In the genomic region with DNA sequence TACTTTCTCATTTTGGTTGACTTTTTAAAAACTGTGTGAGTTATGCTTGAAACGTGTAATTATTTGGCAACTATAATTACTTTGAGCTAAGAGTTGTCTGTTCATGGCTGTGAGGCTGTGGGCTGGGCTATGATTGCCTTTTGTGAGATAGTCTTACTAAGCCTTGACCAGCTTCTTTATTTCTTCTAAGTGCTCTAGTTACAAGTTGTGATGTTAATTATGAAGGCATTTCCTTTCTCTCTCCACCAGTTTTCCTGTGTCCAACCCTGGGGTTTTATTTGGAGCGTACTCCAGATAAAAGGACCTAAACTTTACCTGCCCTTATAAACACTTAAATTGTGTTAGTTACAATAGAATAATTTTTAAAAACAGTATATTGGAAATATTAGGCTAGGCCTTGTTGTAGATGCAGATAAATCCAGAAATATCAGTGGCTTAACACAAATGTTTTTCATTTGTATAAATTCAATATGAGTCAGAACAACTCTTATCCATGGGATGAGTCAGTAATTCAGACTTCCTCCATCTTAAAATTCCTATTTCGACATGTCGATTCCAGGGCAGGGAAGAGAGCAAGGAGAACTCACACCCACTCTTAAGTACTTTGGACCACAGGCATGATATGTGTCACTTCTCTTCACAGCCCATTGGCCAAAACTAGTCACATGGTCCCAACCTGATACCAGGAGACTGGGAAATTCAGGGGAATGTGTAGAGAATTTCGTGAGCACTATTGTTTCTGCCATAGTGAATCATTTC, we compare ENCODE assay signal across 15 cellular contexts. TPM values are rescaled to one million over a fixed set of nuclear protein-coding genes. Genes with fewer than 3 reads are reported as not detected.
DNase-seq lines count a peak whose midpoint lies in the region; ATAC-seq and TF ChIP-seq lines count a peak whose summit lies in the region.
"Had no signal": no experiment of that assay in that cellular context is flagged by ENCODE, and none has a peak within 500 bp of the region (broad histone marks: within the 10 kb centered on the region; RNA-seq: fewer than 3 reads in every experiment).

No MANE protein-coding gene starts in this region.

- TF ChIP-seq CTCF in PC-9 (conservative IDR thresholded peaks at IDR 0.05) (no peak), omental fat pad (IDR thresholded peaks at IDR 0.05) (no peak)
- TF ChIP-seq CTCF in activated CD8-positive, alpha-beta T cell treated with anti-CD3 and anti-CD28 coated beads for 36 hours (IDR thresholded peaks at IDR 0.05), result no peak

- H3K4me3 Mint-ChIP-seq in activated CD8-positive, alpha-beta T cell treated with anti-CD3 and anti-CD28 coated beads for 36 hours, result no peak overlapping the region
- H3K4me3 Mint-ChIP-seq: activated CD8-positive, alpha-beta T cell treated with anti-CD3 and anti-CD28 coated beads, Interleukin-2, amount 10 ng/mL, durations not matched to agents 7 days and 5 days; activated naive CD4-positive, alpha-beta T cell treated with anti-CD3 and anti-CD28 coated beads, Interleukin-2, amount 50 U/mL, for 24 hours; effector memory CD8-positive, alpha-beta T cell had no signal

- CTCF ChIA-PET in PC-9 (lab: Charles Lee), result no interaction called here
- CTCF ChIA-PET in activated CD8-positive, alpha-beta T cell treated with anti-CD3 and anti-CD28 coated beads for 36 hours (lab: Charles Lee), result interaction anchor here (1.4 to 1.5 kb wide), 2 partner anchors 13 to 135 kb away, joined by 4 read pairs; no protein-coding TSS in a partner anchor

- POLR2A ChIA-PET in PC-9 (lab: Charles Lee; ENCODE audit: unreplicated experiment), result no interaction called here
- POLR2A ChIA-PET in activated CD8-positive, alpha-beta T cell treated with anti-CD3 and anti-CD28 coated beads for 36 hours (lab: Charles Lee), result interaction anchor here (0.8 kb wide), 1 partner anchor 8 kb away, joined by 3 read pairs; no protein-coding TSS in a partner anchor

- H3K9me3 ChIP-seq in PC-9 (ENCODE audit: insufficient read depth, low read depth), result no peaks in the 10 kb centered on the region
- H3K9me3 ChIP-seq: neutrophil had no signal

- peaks cover 27% of the 10 kb centered on the region for H3K36me3 Mint-ChIP-seq in activated CD8-positive, alpha-beta T cell treated with anti-CD3 and anti-CD28 coated beads for 36 hours (ENCODE audit: low read depth)

- H3K27ac Mint-ChIP-seq in activated CD8-positive, alpha-beta T cell treated with anti-CD3 and anti-CD28 coated beads for 36 hours, result no peak overlapping the region
- H3K27ac Mint-ChIP-seq: activated CD8-positive, alpha-beta T cell treated with anti-CD3 and anti-CD28 coated beads, Interleukin-2, amount 10 ng/mL, durations not matched to agents 7 days and 5 days; activated naive CD4-positive, alpha-beta T cell treated with anti-CD3 and anti-CD28 coated beads, Interleukin-2, amount 50 U/mL, for 24 hours; effector memory CD8-positive, alpha-beta T cell had no signal

- H3K27ac ChIP-seq in PC-9 (peak overlapping the region; percentile 63), epithelial cell of prostate (peak overlapping the region; percentile 96)
- H3K27ac ChIP-seq: neutrophil had no signal

- no peaks in the 10 kb centered on the region for H3K79me2 ChIP-seq in PC-9 (ENCODE audit: low read depth)

- H3F3A ChIP-seq in PC-9 (ENCODE audit: insufficient read depth, low read depth), result peaks cover 10% of the 10 kb centered on the region; the same call in 1 of the 2 replicates

- no peaks in the 10 kb centered on the region for H4K20me1 ChIP-seq in PC-9 (ENCODE audit: insufficient read depth)

- peaks cover 4% of the 10 kb centered on the region; the same call in 1 of the 2 replicates for H3K4me1 ChIP-seq in PC-9 (replicated peaks; ENCODE audit: insufficient read depth)

- no peak overlapping the region for H3K4me2 ChIP-seq in PC-9

- peaks cover 7% of the 10 kb centered on the region; the same call in 1 of the 2 replicates for H3K36me3 ChIP-seq in PC-9 (ENCODE audit: low read depth)

- no TSS peak for BruUV-seq in PC-9 (replicated peaks; lab: Mats Ljungman, UMichigan)

- intact Hi-C loops in PC-9 (cut with micrococcal nuclease; ENCODE audit: unreplicated experiment), result no loop called here
- intact Hi-C loops in activated CD8-positive, alpha-beta T cell treated with anti-CD3 and anti-CD28 coated beads for 36 hours (cut with micrococcal nuclease), result no loop called here

- no peaks in the 10 kb centered on the region for H3K27me3 ChIP-seq in PC-9 (ENCODE audit: insufficient read depth, low read depth)
- H3K27me3 ChIP-seq: neutrophil had no signal

- H3K9me3 Mint-ChIP-seq in activated CD8-positive, alpha-beta T cell treated with anti-CD3 and anti-CD28 coated beads for 36 hours, result no peaks in the 10 kb centered on the region
- H3K9me3 Mint-ChIP-seq: activated naive CD4-positive, alpha-beta T cell treated with anti-CD3 and anti-CD28 coated beads, Interleukin-2, amount 50 U/mL, for 24 hours; effector memory CD8-positive, alpha-beta T cell had no signal

- H3K4me1 Mint-ChIP-seq in activated CD8-positive, alpha-beta T cell treated with anti-CD3 and anti-CD28 coated beads for 36 hours (ENCODE audit: low read depth), result peaks cover 8% of the 10 kb centered on the region

- ATAC-seq in omental fat pad (ENCODE audit: low FRiP score), result peak; percentile 64
- no peak for ATAC-seq in HG03039 (IDR thresholded peaks at IDR 0.05; ENCODE audit: unreplicated experiment)
- ATAC-seq in activated CD8-positive, alpha-beta T cell treated with anti-CD3 and anti-CD28 coated beads for 36 hours, result no peak
- ATAC-seq: activated CD8-positive, alpha-beta T cell treated with anti-CD3 and anti-CD28 coated beads, Interleukin-2, amount 10 ng/mL, durations not matched to agents 7 days and 5 days; effector memory CD8-positive, alpha-beta T cell; left colon had no signal

- DNase-seq in ELR (ENCODE audit: low read depth) (peak; percentile 98), PC-9 (peak; percentile 33 to 79), epithelial cell of prostate (ENCODE audit: low read depth, low spot score) (peak; percentile 99), omental fat pad (ENCODE audit: low spot score) (no peak), RPMI8226 (no peak), middle frontal gyrus (ENCODE audit: extremely low spot score, low spot score) (no peak)
- DNase-seq in activated CD8-positive, alpha-beta T cell treated with anti-CD3 and anti-CD28 coated beads for 36 hours, result no peak
- DNase-seq: activated CD8-positive, alpha-beta T cell treated with anti-CD3 and anti-CD28 coated beads, Interleukin-2, amount 10 ng/mL, durations not matched to agents 7 days and 5 days; effector memory CD8-positive, alpha-beta T cell; left colon; NCI-H510A; stimulated activated CD4-positive, alpha-beta T cell treated with anti-CD3 and anti-CD28 coated beads, Interleukin-4, amount 100 ng/mL, for 1 hour had no signal

- no peak overlapping the region for H3K4me3 ChIP-seq in PC-9

- H3K9me2 ChIP-seq in PC-9 (ENCODE audit: insufficient read depth), result no peaks in the 10 kb centered on the region

- H3K27me3 Mint-ChIP-seq in activated CD8-positive, alpha-beta T cell treated with anti-CD3 and anti-CD28 coated beads for 36 hours, result no peaks in the 10 kb centered on the region
- H3K27me3 Mint-ChIP-seq: activated naive CD4-positive, alpha-beta T cell treated with anti-CD3 and anti-CD28 coated beads, Interleukin-2, amount 50 U/mL, for 24 hours; effector memory CD8-positive, alpha-beta T cell had no signal

- H2AFZ ChIP-seq in PC-9, result no peak overlapping the region

RNA-seq across cellular contexts. Expression of gene TMEM62, which starts 17.0 kb away (rescaled TPM):
- total RNA-seq in PC-9 (2021) (12.5 and 17.5 TPM in 2 replicates), omental fat pad (10 to 100 TPM; 16.6 to 32.9 (median 21.0) TPM)
- 10 to 100 TPM; 10.5 to 11.6 TPM for total RNA-seq in activated CD8-positive, alpha-beta T cell treated with anti-CD3 and anti-CD28 coated beads for 36 hours

RNA-seq across cellular contexts. Expression of gene CCNDBP1, which starts 34.9 kb away (rescaled TPM):
- 44.0 and 50.2 TPM in 2 replicates for total RNA-seq in PC-9 (2021)
- total RNA-seq in omental fat pad, result 100 to 1,000 TPM in 1 of 4 donors, 10 to 100 TPM in 3; 70.0 to 126 (median 78.3) TPM
- 10 to 100 TPM; 49.2 to 54.1 TPM for total RNA-seq in activated CD8-positive, alpha-beta T cell treated with anti-CD3 and anti-CD28 coated beads for 36 hours

RNA-seq across cellular contexts. Expression of gene UBR1, which starts 44.5 kb away (rescaled TPM):
- total RNA-seq in PC-9 (2021) (17.1 and 18.2 TPM in 2 replicates), omental fat pad (10 to 100 TPM; 37.3 to 45.7 (median 43.5) TPM)
- total RNA-seq in activated CD8-positive, alpha-beta T cell treated with anti-CD3 and anti-CD28 coated beads for 36 hours, result 10 to 100 TPM; 27.3 to 29.2 TPM

Comparison
In these comparisons a context has a peak if more than half of its experiments do, and no peak if none do; other contexts are left out.
1. DNase-seq: peak in ELR (single experiment), PC-9 (2 of 2) and epithelial cell of prostate (single experiment); none in omental fat pad (single experiment), RPMI8226 (single experiment), middle frontal gyrus (single experiment) and activated CD8-positive, alpha-beta T cell treated with anti-CD3 and anti-CD28 coated beads for 36 hours (single experiment).